In genomic region chrX:147476008-147476407, GRCh38 we compare ENCODE assay signal across 8 cellular contexts.
A peak's percentile ranks its signal among the peaks of the same experiment; 100 is the strongest.
DNase-seq lines count a peak whose midpoint lies in the region; ATAC-seq and TF ChIP-seq lines count a peak whose summit lies in the region.

No MANE protein-coding gene starts in this region.

- peak; percentile 18 for DNase-seq in ELF-1 (ENCODE audit: low read depth, low spot score)
- peak; percentile 34 to 38 for DNase-seq in HAP-1 (ENCODE audit: low spot score in 2 of 2)
- no peak for DNase-seq in RWPE2 (ENCODE audit: low spot score)
- DNase-seq in kidney tubule cell (ENCODE audit: low spot score): peak; percentile 23
- DNase-seq in anterior cingulate cortex (lab: John Stamatoyannopoulos, UW): no peak
- DNase-seq in NCI-H2196 treated with DMSO at 0.1 percent for 48 hours (lab: John Stamatoyannopoulos, UW; ENCODE audit: unreplicated experiment): no peak

- no peaks in the 10 kb centered on the region for H3K36me3 ChIP-seq in HAP-1 (replicated peaks)
- no peaks in the 10 kb centered on the region for H3K36me3 ChIP-seq in RWPE2 (ENCODE audit: low read depth)

- H3K4me3 ChIP-seq in HAP-1 (no peak overlapping the region), RWPE2 (ENCODE audit: severe bottlenecking) (no peak overlapping the region)

- in situ Hi-C loops in HAP-1 (cut with MboI; ENCODE audit: low sequenced_read_pairs): no loop called here

- H3K9me3 ChIP-seq in HAP-1: no peaks in the 10 kb centered on the region
- H3K9me3 ChIP-seq in RWPE2 (ENCODE audit: severe bottlenecking): no peaks in the 10 kb centered on the region

- H3K27ac ChIP-seq in RWPE2 (ENCODE audit: poor library complexity, severe bottlenecking): no peak overlapping the region

- no peaks in the 10 kb centered on the region for H3K4me1 ChIP-seq in HAP-1
- H3K4me1 ChIP-seq in RWPE2 (ENCODE audit: insufficient read depth, poor library complexity, severe bottlenecking): no peaks in the 10 kb centered on the region

- TF ChIP-seq CTCF in RWPE2 (IDR thresholded peaks at IDR 0.05; ENCODE audit: poor library complexity, severe bottlenecking): peak; percentile 44

- ATAC-seq in RWPE2 (ENCODE audit: low read depth): no peak
- ATAC-seq in HG02610 (IDR thresholded peaks at IDR 0.05; ENCODE audit: unreplicated experiment): no peak
- no peak for ATAC-seq in HG02973 (IDR thresholded peaks at IDR 0.05; ENCODE audit: unreplicated experiment)

- no peaks in the 10 kb centered on the region for H3K27me3 ChIP-seq in HAP-1 (ENCODE audit: low read depth)
- H3K27me3 ChIP-seq in RWPE2 (ENCODE audit: insufficient read depth, poor library complexity, severe bottlenecking): no peaks in the 10 kb centered on the region

Comparison
In these comparisons a context has a peak if more than half of its experiments do, and no peak if none do; other contexts are left out.
1. DNase-seq: peak in ELF-1 (single experiment), HAP-1 (2 of 2) and kidney tubule cell (single experiment); none in RWPE2 (single experiment), anterior cingulate cortex (0 of 58) and NCI-H2196 treated with DMSO at 0.1 percent for 48 hours (single experiment).